Comparison of ENCODE assay signal across 21 cellular contexts in the genomic region with DNA sequence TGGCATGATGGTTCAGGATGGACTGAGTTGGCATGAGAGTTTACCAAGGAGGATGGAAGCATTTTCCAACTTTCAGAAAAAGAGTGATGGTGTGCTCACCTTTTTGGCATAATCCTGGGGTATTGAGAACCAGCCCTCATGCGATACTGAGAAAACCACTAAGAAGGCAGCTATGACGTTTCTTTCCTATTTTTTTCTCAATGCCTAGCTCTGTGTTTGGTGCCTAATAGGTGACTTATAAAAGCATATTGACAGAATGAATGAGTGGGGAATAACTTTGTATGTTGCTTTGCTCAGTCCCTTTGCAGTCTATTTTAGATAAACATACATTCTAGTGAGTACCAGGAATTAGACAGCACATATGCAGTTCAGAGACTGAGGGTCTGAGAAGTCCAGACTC.
"Had no signal": no experiment of that assay in that cellular context is flagged by ENCODE, and none has a peak within 500 bp of the region (broad histone marks: within the 10 kb centered on the region; RNA-seq: fewer than 3 reads in every experiment).

No MANE protein-coding gene starts in this region.

- H3K27ac ChIP-seq: ascending aorta, breast epithelium, esophagus muscularis mucosa, gastroesophageal sphincter, heart left ventricle, neutrophil had no signal

- DNase-seq: activated CD4-positive, alpha-beta T cell treated with anti-CD3 and anti-CD28 coated beads, Interleukin-2, amount 50 U/mL, for 1 hour; activated CD4-positive, CD25-positive, alpha-beta regulatory T cell; activated CD8-positive, alpha-beta memory T cell treated with anti-CD3 and anti-CD28 coated beads for 24 hours; activated CD8-positive, alpha-beta memory T cell treated with anti-CD3 and anti-CD28 coated beads, Interleukin-2, amount 50 U/mL, for 48 hours; activated effector memory CD4-positive, alpha-beta T cell treated with Interleukin-2 at 50 U/mL for 16 hours; activated naive CD4-positive, alpha-beta T cell treated with anti-CD3 and anti-CD28 coated beads, Interleukin-2, amount 50 U/mL, for 16 hours; activated T-cell treated with anti-CD3 and anti-CD28 coated beads, Interleukin-2, amount 50 U/mL, for 48 hours; cerebellar nuclear complex; cortex of kidney; effector CD4-positive, alpha-beta T cell; heart left ventricle; immature natural killer cell; naive B cell; stimulated activated CD8-positive, alpha-beta memory T cell treated with anti-CD3 and anti-CD28 coated beads, Interleukin-4, amount 100 ng/mL, for 48 hours; stimulated activated naive CD4-positive, alpha-beta T cell had no signal

- H3K9me3 Mint-ChIP-seq: memory B cell had no signal

- H3K4me1 ChIP-seq: gastroesophageal sphincter had no signal

- H3K36me3 Mint-ChIP-seq: memory B cell, naive B cell had no signal

- H3K4me3 Mint-ChIP-seq: immature natural killer cell, memory B cell, naive B cell had no signal

- H3K36me3 ChIP-seq: ascending aorta, breast epithelium, esophagus muscularis mucosa, gastroesophageal sphincter, heart left ventricle, neutrophil had no signal

- H3K27me3 ChIP-seq: ascending aorta, breast epithelium, esophagus muscularis mucosa, gastroesophageal sphincter, heart left ventricle, neutrophil had no signal

- H3K9me3 ChIP-seq: ascending aorta, breast epithelium, neutrophil had no signal

- H3K27me3 Mint-ChIP-seq: memory B cell, naive B cell had no signal

- H3K4me1 Mint-ChIP-seq: immature natural killer cell, memory B cell, naive B cell had no signal

- H3K27ac Mint-ChIP-seq: immature natural killer cell, memory B cell, naive B cell had no signal

- H3K4me3 ChIP-seq: ascending aorta, breast epithelium, esophagus muscularis mucosa, gastroesophageal sphincter, heart left ventricle had no signal

- ATAC-seq: gastroesophageal sphincter, heart left ventricle had no signal
